ENCODE assay signal across 2 cellular contexts in the genomic region with DNA sequence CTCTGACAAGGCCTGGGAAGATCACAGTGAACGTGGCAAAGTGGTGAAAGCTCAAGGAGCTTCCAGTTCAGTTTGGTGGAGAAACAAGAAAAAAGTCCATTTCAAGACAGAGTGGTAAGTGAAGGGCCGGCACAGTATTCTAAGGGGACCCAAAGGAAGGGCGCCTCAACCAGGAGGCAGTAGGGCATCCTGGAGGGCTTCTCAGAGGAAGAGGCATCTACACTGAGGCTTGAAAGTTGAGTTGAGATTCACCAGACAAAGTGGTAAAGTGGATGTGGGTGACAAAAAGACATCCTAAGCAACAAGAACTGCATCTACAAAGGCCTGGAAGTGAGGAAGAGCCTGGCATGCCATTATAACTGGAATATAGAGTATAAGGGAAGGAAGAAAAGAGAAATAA.
TF ChIP-seq lines count a peak whose summit lies in the region.

No MANE protein-coding gene starts in this region.

TF ChIP-seq in K562, 482 proteins besides CTCF, POLR2A, EP300 and RAD21:
- no peak for TF ChIP-seq ZNF511 (CRISPR knock-in tag; IDR thresholded peaks at IDR 0.05)
- peak; percentile 4 for TF ChIP-seq RBM25 (IDR thresholded peaks at IDR 0.05; ENCODE audit: low read depth, low read length, severe bottlenecking)
- no peak for TF ChIP-seq HNRNPK (IDR thresholded peaks at IDR 0.05; ENCODE audit: low read depth, low read length, poor library complexity, severe bottlenecking)
- TF ChIP-seq CXXC5 (CRISPR knock-in tag; IDR thresholded peaks at IDR 0.05), result no peak
- TF ChIP-seq TSC22D4 (tag; IDR thresholded peaks at IDR 0.05), result no peak
- TF ChIP-seq HMG20A (CRISPR knock-in tag; conservative IDR thresholded peaks at IDR 0.05), result no peak
- TF ChIP-seq, protein P1, sequence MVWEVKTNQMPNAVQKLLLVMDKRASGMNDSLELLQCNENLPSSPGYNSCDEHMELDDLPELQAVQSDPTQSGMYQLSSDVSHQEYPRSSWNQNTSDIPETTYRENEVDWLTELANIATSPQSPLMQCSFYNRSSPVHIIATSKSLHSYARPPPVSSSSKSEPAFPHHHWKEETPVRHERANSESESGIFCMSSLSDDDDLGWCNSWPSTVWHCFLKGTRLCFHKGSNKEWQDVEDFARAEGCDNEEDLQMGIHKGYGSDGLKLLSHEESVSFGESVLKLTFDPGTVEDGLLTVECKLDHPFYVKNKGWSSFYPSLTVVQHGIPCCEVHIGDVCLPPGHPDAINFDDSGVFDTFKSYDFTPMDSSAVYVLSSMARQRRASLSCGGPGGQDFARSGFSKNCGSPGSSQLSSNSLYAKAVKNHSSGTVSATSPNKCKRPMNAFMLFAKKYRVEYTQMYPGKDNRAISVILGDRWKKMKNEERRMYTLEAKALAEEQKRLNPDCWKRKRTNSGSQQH (CRISPR knock-in tag; IDR thresholded peaks at IDR 0.05), result no peak
- no peak for TF ChIP-seq ZNF507 (tag; conservative IDR thresholded peaks at IDR 0.05)
- peak; percentile 84 for TF ChIP-seq ZFP36 (IDR thresholded peaks at IDR 0.05; ENCODE audit: low read depth, low read length, partially characterized antibody)

TF ChIP-seq in SK-N-SH, 30 proteins besides CTCF, POLR2A, EP300 and RAD21:
- no peak for TF ChIP-seq FOSL2 (IDR thresholded peaks at IDR 0.05; ENCODE audit: borderline replicate concordance, low read depth)
- no peak for TF ChIP-seq MXI1 (IDR thresholded peaks at IDR 0.05; ENCODE audit: low read depth, low read length)
- no peak for TF ChIP-seq MAX (IDR thresholded peaks at IDR 0.05; ENCODE audit: low read depth)
- TF ChIP-seq IRF3 (IDR thresholded peaks at IDR 0.05; ENCODE audit: low read depth, low read length), result no peak
- TF ChIP-seq RCOR1 (IDR thresholded peaks at IDR 0.05; ENCODE audit: low read length), result no peak
- no peak for TF ChIP-seq NRF1 (IDR thresholded peaks at IDR 0.05; ENCODE audit: low read depth, low read length)
- TF ChIP-seq FOXM1 (IDR thresholded peaks at IDR 0.05; ENCODE audit: low read depth), result no peak
- no peak for TF ChIP-seq GATA2 (CRISPR knock-in tag; IDR thresholded peaks at IDR 0.05)
